In genomic region chr9:122084276-122084675, GRCh38 we compare ENCODE assay signal across 27 cellular contexts. TPM values are rescaled to one million over a fixed set of nuclear protein-coding genes. Genes with fewer than 3 reads are reported as not detected.
A peak's percentile ranks its signal among the peaks of the same experiment; 100 is the strongest.
DNase-seq lines count a peak whose midpoint lies in the region; ATAC-seq, FAIRE-seq and TF ChIP-seq lines count a peak whose summit lies in the region.
"Had no signal": no experiment of that assay in that cellular context is flagged by ENCODE, and none has a peak within 500 bp of the region (broad histone marks: within the 10 kb centered on the region; RNA-seq: fewer than 3 reads in every experiment).

No MANE protein-coding gene starts in this region.

- no TSS peak for BruUV-seq in HepG2 (replicated peaks; lab: Mats Ljungman, UMichigan)

- H3K27me3 Mint-ChIP-seq in activated CD8-positive, alpha-beta memory T cell treated with anti-CD3 and anti-CD28 coated beads, Interleukin-2, amount 10 ng/mL, durations not matched to agents 7 days and 5 days = no peaks in the 10 kb centered on the region
- no peaks in the 10 kb centered on the region for H3K27me3 Mint-ChIP-seq in stimulated activated naive B cell treated with anti-CD40 and anti-IgM and Interleukin-4, amounts not matched to agents 10 μg/mL and 1 μg/mL and 100 μg/mL, for 72 hours
- H3K27me3 Mint-ChIP-seq in activated CD8-positive, alpha-beta T cell treated with anti-CD3 and anti-CD28 coated beads, Interleukin-2, amount 10 ng/mL, durations not matched to agents 7 days and 5 days (ENCODE audit: low read depth) = no peaks in the 10 kb centered on the region
- H3K27me3 Mint-ChIP-seq: activated CD4-positive, alpha-beta T cell treated with anti-CD3 and anti-CD28 coated beads, Interleukin-2, amount 10 ng/mL, durations not matched to agents 24 days and 14 days; naive thymus-derived CD8-positive, alpha-beta T cell had no signal

- H3K4me3 ChIP-seq in gastrocnemius medialis (peak overlapping the region in 3 of 4 donors; percentile 18 to 27 (median 22)), HepG2 (replicated peaks in 1 of 3; ENCODE audit: insufficient read depth in 1 of 3, low read depth in 2 of 3, low read length in 3 of 3) (no peak overlapping the region)
- H3K4me3 ChIP-seq: A549; BLaER1 treated with 17β-estradiol and CSF1 and Interleukin-3, amounts not matched to agents 10 nM and 100 nM; Peyer's patch; SJCRH30; thyroid gland had no signal

- FAIRE-seq in HepG2 (lab: Jason Lieb, UNC) = no peak
- FAIRE-seq: A549 had no signal

- TF ChIP-seq RAD21 in HepG2 (CRISPR knock-in tag; IDR thresholded peaks at IDR 0.05) = no peak

- H3K36me3 ChIP-seq in gastrocnemius medialis (no peaks in the 10 kb centered on the region), HepG2 (replicated peaks in 1 of 2; ENCODE audit: control insufficient read depth in 1 of 2, insufficient read depth in 2 of 2, low read length in 2 of 2) (peaks cover 2 to 3% of the 10 kb centered on the region in 2 experiments; a peak in 1 of 5 replicates)
- H3K36me3 ChIP-seq: Peyer's patch, SJCRH30, thyroid gland had no signal

- CTCF ChIA-PET in activated CD8-positive, alpha-beta memory T cell treated with anti-CD3 and anti-CD28 coated beads, Interleukin-2, amount 10 ng/mL, durations not matched to agents 7 days and 5 days (lab: Charles Lee) = no interaction called here
- CTCF ChIA-PET in HepG2 (lab: Yijun Ruan, JAX; ENCODE audit: low intra/inter-chr PET ratio, low total read pairs) = no interaction called here
- CTCF ChIA-PET in activated CD8-positive, alpha-beta T cell treated with anti-CD3 and anti-CD28 coated beads, Interleukin-2, amount 10 ng/mL, durations not matched to agents 7 days and 5 days (lab: Charles Lee) = no interaction called here

- H3K9me3 Mint-ChIP-seq in activated CD8-positive, alpha-beta memory T cell treated with anti-CD3 and anti-CD28 coated beads, Interleukin-2, amount 10 ng/mL, durations not matched to agents 7 days and 5 days (ENCODE audit: low read depth) = no peaks in the 10 kb centered on the region
- no peaks in the 10 kb centered on the region for H3K9me3 Mint-ChIP-seq in stimulated activated naive B cell treated with anti-CD40 and anti-IgM and Interleukin-4, amounts not matched to agents 10 μg/mL and 1 μg/mL and 100 μg/mL, for 72 hours
- no peaks in the 10 kb centered on the region for H3K9me3 Mint-ChIP-seq in activated CD8-positive, alpha-beta T cell treated with anti-CD3 and anti-CD28 coated beads, Interleukin-2, amount 10 ng/mL, durations not matched to agents 7 days and 5 days (ENCODE audit: insufficient read depth)
- H3K9me3 Mint-ChIP-seq: activated CD4-positive, alpha-beta T cell treated with anti-CD3 and anti-CD28 coated beads, Interleukin-2, amount 10 ng/mL, durations not matched to agents 24 days and 14 days; activated naive CD4-positive, alpha-beta T cell treated with anti-CD3 and anti-CD28 coated beads, Interleukin-2, amount 50 U/mL, for 72 hours; naive thymus-derived CD8-positive, alpha-beta T cell; T-helper 1 cell treated with Interleukin-12 subunit alpha and Interleukin-12 subunit beta and Interleukin-4 antibody, amounts not matched to agents 30 μg/mL and 1 μg/mL, for 36 hours had no signal

- POLR2A ChIA-PET in HepG2 (lab: Yijun Ruan, JAX) = no interaction called here
- POLR2A ChIA-PET in activated CD8-positive, alpha-beta T cell treated with anti-CD3 and anti-CD28 coated beads, Interleukin-2, amount 10 ng/mL, durations not matched to agents 7 days and 5 days (lab: Charles Lee) = no interaction called here

- no peak overlapping the region for H3K4me2 ChIP-seq in HepG2 (ENCODE audit: low read depth, low read length)
- H3K4me2 ChIP-seq: A549; BLaER1 treated with 17β-estradiol and CSF1 and Interleukin-3, amounts not matched to agents 10 nM and 100 nM had no signal

- peak; percentile 5 for DNase-seq in activated CD8-positive, alpha-beta memory T cell treated with anti-CD3 and anti-CD28 coated beads for 24 hours
- no peak for DNase-seq in activated CD8-positive, alpha-beta memory T cell treated with anti-CD3 and anti-CD28 coated beads, Interleukin-2, amount 10 ng/mL, durations not matched to agents 7 days and 5 days
- DNase-seq in fibroblast of gingiva (ENCODE audit: low read depth) = peak; percentile 5
- DNase-seq in gastrocnemius medialis = no peak
- DNase-seq in HepG2 (ENCODE audit: low spot score) = no peak
- no peak for DNase-seq in stimulated activated naive B cell treated with anti-CD40 and anti-IgM and Interleukin-4, amounts not matched to agents 10 μg/mL and 1 μg/mL and 100 μg/mL, for 72 hours
- no peak for DNase-seq in activated CD8-positive, alpha-beta T cell treated with anti-CD3 and anti-CD28 coated beads, Interleukin-2, amount 10 ng/mL, durations not matched to agents 7 days and 5 days
- DNase-seq: activated CD4-positive, alpha-beta T cell treated with anti-CD3 and anti-CD28 coated beads, Interleukin-2, amount 10 ng/mL, durations not matched to agents 24 days and 14 days; cortex of kidney; EL; glutamatergic neuron; mesendoderm; naive thymus-derived CD8-positive, alpha-beta T cell; NCI-H1105 treated with DMSO at 0.1 percent for 48 hours; NCI-H2029 treated with DMSO at 0.1 percent for 48 hours; NCI-H510A treated with DMSO at 0.1 percent for 48 hours; Peyer's patch; SJCRH30; thyroid gland had no signal

- no peaks in the 10 kb centered on the region for H3K36me3 Mint-ChIP-seq in activated CD8-positive, alpha-beta memory T cell treated with anti-CD3 and anti-CD28 coated beads, Interleukin-2, amount 10 ng/mL, durations not matched to agents 7 days and 5 days
- peaks cover 3 to 9% of the 10 kb centered on the region in 2 donors for H3K36me3 Mint-ChIP-seq in stimulated activated naive B cell treated with anti-CD40 and anti-IgM and Interleukin-4, amounts not matched to agents 10 μg/mL and 1 μg/mL and 100 μg/mL, for 72 hours
- H3K36me3 Mint-ChIP-seq in activated CD8-positive, alpha-beta T cell treated with anti-CD3 and anti-CD28 coated beads, Interleukin-2, amount 10 ng/mL, durations not matched to agents 7 days and 5 days (ENCODE audit: low read depth) = no peaks in the 10 kb centered on the region
- H3K36me3 Mint-ChIP-seq: activated naive CD4-positive, alpha-beta T cell treated with anti-CD3 and anti-CD28 coated beads, Interleukin-2, amount 50 U/mL, for 72 hours had no signal

- H3K4me1 ChIP-seq in gastrocnemius medialis = peaks cover 59 to 61% of the 10 kb centered on the region in 2 donors
- H3K4me1 ChIP-seq in HepG2 (ENCODE audit: insufficient read depth, low read length) = peaks cover 18% of the 10 kb centered on the region
- H3K4me1 ChIP-seq: A549, parathyroid adenoma, Peyer's patch, SJCRH30, thyroid gland had no signal

- H3K27ac Mint-ChIP-seq in activated CD8-positive, alpha-beta memory T cell treated with anti-CD3 and anti-CD28 coated beads, Interleukin-2, amount 10 ng/mL, durations not matched to agents 7 days and 5 days = no peak overlapping the region
- no peak overlapping the region for H3K27ac Mint-ChIP-seq in stimulated activated naive B cell treated with anti-CD40 and anti-IgM and Interleukin-4, amounts not matched to agents 10 μg/mL and 1 μg/mL and 100 μg/mL, for 72 hours
- H3K27ac Mint-ChIP-seq in activated CD8-positive, alpha-beta T cell treated with anti-CD3 and anti-CD28 coated beads, Interleukin-2, amount 10 ng/mL, durations not matched to agents 7 days and 5 days = no peak overlapping the region
- H3K27ac Mint-ChIP-seq: activated CD4-positive, alpha-beta T cell treated with anti-CD3 and anti-CD28 coated beads, Interleukin-2, amount 10 ng/mL, durations not matched to agents 24 days and 14 days; activated naive CD4-positive, alpha-beta T cell treated with anti-CD3 and anti-CD28 coated beads, Interleukin-2, amount 50 U/mL, for 72 hours; T-helper 1 cell treated with Interleukin-12 subunit alpha and Interleukin-12 subunit beta and Interleukin-4 antibody, amounts not matched to agents 30 μg/mL and 1 μg/mL, for 36 hours had no signal

- TF ChIP-seq CTCF in gastrocnemius medialis (IDR thresholded peaks at IDR 0.05 in 4 of 5, conservative IDR thresholded peaks at IDR 0.05 in 1 of 5) (no peak), HepG2 (CRISPR knock-in tag; IDR thresholded peaks at IDR 0.05) (no peak)

- no peak for TF ChIP-seq EP300 in HepG2 (IDR thresholded peaks at IDR 0.05; ENCODE audit: low read depth in 2 of 2, low read length in 2 of 2)
- no peak for TF ChIP-seq EP300 in HepG2 (CRISPR knock-in tag; IDR thresholded peaks at IDR 0.05; ENCODE audit: borderline replicate concordance)

- peaks cover 1% of the 10 kb centered on the region for H3K79me2 ChIP-seq in HepG2 (ENCODE audit: insufficient read depth, low read length)
- H3K79me2 ChIP-seq: parathyroid adenoma had no signal

- H3K27ac ChIP-seq in gastrocnemius medialis = peak overlapping the region; percentile 70 to 84 (median 78)
- H3K27ac ChIP-seq in HepG2 (ENCODE audit: extremely low read length, insufficient read depth, low read length) = no peak overlapping the region
- H3K27ac ChIP-seq: A549; BLaER1 treated with 17β-estradiol and CSF1 and Interleukin-3, amounts not matched to agents 10 nM and 100 nM; parathyroid adenoma; Peyer's patch; SJCRH30; thyroid gland; VCaP had no signal

- no peak for ATAC-seq in activated CD8-positive, alpha-beta memory T cell treated with anti-CD3 and anti-CD28 coated beads, Interleukin-2, amount 10 ng/mL, durations not matched to agents 7 days and 5 days
- ATAC-seq in gastrocnemius medialis (peak; percentile 21 to 39), GM19463 (IDR thresholded peaks at IDR 0.05; ENCODE audit: unreplicated experiment) (no peak), HepG2 (no peak)
- ATAC-seq in stimulated activated naive B cell treated with anti-CD40 and anti-IgM and Interleukin-4, amounts not matched to agents 10 μg/mL and 1 μg/mL and 100 μg/mL, for 72 hours (replicated peaks) = no peak
- ATAC-seq in activated CD8-positive, alpha-beta T cell treated with anti-CD3 and anti-CD28 coated beads, Interleukin-2, amount 10 ng/mL, durations not matched to agents 7 days and 5 days = no peak
- ATAC-seq: A549; activated naive CD4-positive, alpha-beta T cell treated with anti-CD3 and anti-CD28 coated beads, Interleukin-2, amount 50 U/mL, for 72 hours; naive thymus-derived CD8-positive, alpha-beta T cell; sciatic nerve had no signal

- no peaks in the 10 kb centered on the region for H3K27me3 ChIP-seq in gastrocnemius medialis
- H3K27me3 ChIP-seq in HepG2 (ENCODE audit: control insufficient read depth in 1 of 2, insufficient read depth in 2 of 2, low read length in 2 of 2) = no peaks in the 10 kb centered on the region
- H3K27me3 ChIP-seq: BLaER1 treated with 17β-estradiol and CSF1 and Interleukin-3, amounts not matched to agents 10 nM and 100 nM; Peyer's patch; SJCRH30; thyroid gland had no signal

- no peaks in the 10 kb centered on the region for H3K4me1 Mint-ChIP-seq in activated CD8-positive, alpha-beta memory T cell treated with anti-CD3 and anti-CD28 coated beads, Interleukin-2, amount 10 ng/mL, durations not matched to agents 7 days and 5 days
- H3K4me1 Mint-ChIP-seq in stimulated activated naive B cell treated with anti-CD40 and anti-IgM and Interleukin-4, amounts not matched to agents 10 μg/mL and 1 μg/mL and 100 μg/mL, for 72 hours = peaks cover 8 to 15% of the 10 kb centered on the region in 2 donors
- H3K4me1 Mint-ChIP-seq in activated CD8-positive, alpha-beta T cell treated with anti-CD3 and anti-CD28 coated beads, Interleukin-2, amount 10 ng/mL, durations not matched to agents 7 days and 5 days (ENCODE audit: low read depth) = no peaks in the 10 kb centered on the region
- H3K4me1 Mint-ChIP-seq: activated CD4-positive, alpha-beta T cell treated with anti-CD3 and anti-CD28 coated beads, Interleukin-2, amount 10 ng/mL, durations not matched to agents 24 days and 14 days had no signal

- H4K20me1 ChIP-seq in HepG2 (ENCODE audit: insufficient read depth, low read length) = no peaks in the 10 kb centered on the region

- H2AFZ ChIP-seq in HepG2 (ENCODE audit: low read length) = no peak overlapping the region
- H2AFZ ChIP-seq: parathyroid adenoma had no signal

- no peak overlapping the region for H3K4me3 Mint-ChIP-seq in activated CD8-positive, alpha-beta memory T cell treated with anti-CD3 and anti-CD28 coated beads, Interleukin-2, amount 10 ng/mL, durations not matched to agents 7 days and 5 days
- H3K4me3 Mint-ChIP-seq in stimulated activated naive B cell treated with anti-CD40 and anti-IgM and Interleukin-4, amounts not matched to agents 10 μg/mL and 1 μg/mL and 100 μg/mL, for 72 hours = no peak overlapping the region
- no peak overlapping the region for H3K4me3 Mint-ChIP-seq in activated CD8-positive, alpha-beta T cell treated with anti-CD3 and anti-CD28 coated beads, Interleukin-2, amount 10 ng/mL, durations not matched to agents 7 days and 5 days
- H3K4me3 Mint-ChIP-seq: activated CD4-positive, alpha-beta T cell treated with anti-CD3 and anti-CD28 coated beads, Interleukin-2, amount 10 ng/mL, durations not matched to agents 24 days and 14 days; naive thymus-derived CD8-positive, alpha-beta T cell; T-helper 1 cell treated with Interleukin-12 subunit alpha and Interleukin-12 subunit beta and Interleukin-4 antibody, amounts not matched to agents 30 μg/mL and 1 μg/mL, for 36 hours had no signal

- intact Hi-C loops in gastrocnemius medialis (cut with DNase I; ENCODE audit: low total_unique reads) = no loop called here
- intact Hi-C loops in HepG2 (cut with micrococcal nuclease; ENCODE audit: unreplicated experiment) = no loop called here

- TF ChIP-seq POLR2A in gastrocnemius medialis (IDR thresholded peaks at IDR 0.05) (no peak), HepG2 (IDR thresholded peaks at IDR 0.05; ENCODE audit: insufficient read depth in 1 of 2, low read depth in 2 of 2, low read length in 2 of 2) (no peak)

- 92% methylated on average over 7 of the region's 7 CpGs for WGBS in HepG2 (ENCODE audit: low lambda C conversion rate)

- in situ Hi-C loops in gastrocnemius medialis (cut with MboI; ENCODE audit: low sequenced_read_pairs in 4 of 4) = no loop called here
- in situ Hi-C loops in HepG2 (cut with HindIII; ENCODE audit: extremely low pct_ligation_motif_present, low pct_unique_long_range_greater_than_20kb) = no loop called here

- H3K9me3 ChIP-seq in gastrocnemius medialis (no peaks in the 10 kb centered on the region), HepG2 (ENCODE audit: low read length) (no peaks in the 10 kb centered on the region)
- H3K9me3 ChIP-seq: A549; BLaER1 treated with 17β-estradiol and CSF1 and Interleukin-3, amounts not matched to agents 10 nM and 100 nM; Peyer's patch; SJCRH30; thyroid gland had no signal

- no peak overlapping the region for H3K9ac ChIP-seq in HepG2 (ENCODE audit: insufficient read depth, low read depth, low read length)
- H3K9ac ChIP-seq: BLaER1 treated with 17β-estradiol and CSF1 and Interleukin-3, amounts not matched to agents 10 nM and 100 nM; parathyroid adenoma had no signal

RNA-seq across cellular contexts. Expression of gene TTLL11, which starts 8.8 kb away (rescaled TPM):
- total RNA-seq in activated CD8-positive, alpha-beta memory T cell treated with anti-CD3 and anti-CD28 coated beads, Interleukin-2, amount 10 ng/mL, durations not matched to agents 7 days and 5 days = 1 to 10 TPM; 2.2 to 2.5 TPM
- total RNA-seq in gastrocnemius medialis (10 to 100 TPM; 12.3 to 20.5 (median 15.3) TPM), HepG2 (2016; rRNA removed; fragmentation: Illumina TruSeq; extraction: Trizol) (3.1 and 4.5 TPM in 2 replicates)
- total RNA-seq in HepG2 (2016; cell fraction: cytosol; rRNA removed; fragmentation: Illumina TruSeq; extraction: Trizol; ENCODE audit: low read depth) = 4.2 and 4.4 TPM in 2 replicates
- 3.2 and 4.0 TPM in 2 replicates for total RNA-seq in HepG2 (2016; cell fraction: insoluble cytoplasmic fraction; rRNA removed; fragmentation: Illumina TruSeq; extraction: Trizol)
- total RNA-seq in HepG2 (2016; cell fraction: membrane; rRNA removed; fragmentation: Illumina TruSeq; extraction: Trizol) = 8.0 and 8.2 TPM in 2 replicates
- total RNA-seq in HepG2 (2016; cell fraction: nucleus; rRNA removed; fragmentation: Illumina TruSeq; extraction: Trizol) = 3.4 and 4.1 TPM in 2 replicates
- 5.2 and 6.4 TPM in 2 replicates for polyA plus RNA-seq in HepG2 (2011; rRNA removed)
- polyA plus RNA-seq in HepG2 (2011; cell fraction: cytosol; rRNA removed) = 4.2 and 5.3 TPM in 2 replicates
- 2.5 and 3.8 TPM in 2 replicates for polyA plus RNA-seq in HepG2 (2011; cell fraction: nucleus; rRNA removed)
- polyA plus RNA-seq in HepG2 (2012) = 3.5 and 4.2 TPM in 2 replicates
- polyA plus RNA-seq in HepG2 (2016; cell fraction: cytosol; fragmentation: Illumina TruSeq; extraction: Trizol; ENCODE audit: low read depth) = 4.5 and 4.7 TPM in 2 replicates
- 4.7 and 6.7 TPM in 2 replicates for polyA plus RNA-seq in HepG2 (2016; cell fraction: insoluble cytoplasmic fraction; fragmentation: Illumina TruSeq; extraction: Trizol; ENCODE audit: low read depth)
- 6.6 and 8.0 TPM in 2 replicates for polyA plus RNA-seq in HepG2 (2016; cell fraction: membrane; fragmentation: Illumina TruSeq; extraction: Trizol; ENCODE audit: low read depth)
- 4.7 and 5.7 TPM in 2 replicates for polyA plus RNA-seq in HepG2 (2016; cell fraction: nucleus; fragmentation: Illumina TruSeq; extraction: Trizol; ENCODE audit: insufficient read depth, low read depth)
- polyA minus RNA-seq in HepG2 (2011; rRNA and poly(A)+ RNA removed; ENCODE audit: low replicate concordance) = 3.5 and 6.7 TPM in 2 replicates
- 2.0 and 2.5 TPM in 2 replicates for polyA minus RNA-seq in HepG2 (2011; cell fraction: cytosol; rRNA and poly(A)+ RNA removed)
- polyA minus RNA-seq in HepG2 (2011; cell fraction: nucleus; rRNA and poly(A)+ RNA removed) = 3.3 and 5.3 TPM in 2 replicates
- 1 to 10 TPM; 2.6 to 3.3 TPM for total RNA-seq in activated CD8-positive, alpha-beta T cell treated with anti-CD3 and anti-CD28 coated beads, Interleukin-2, amount 10 ng/mL, durations not matched to agents 7 days and 5 days

Comparison
In these comparisons a context has a peak if more than half of its experiments do, and no peak if none do; other contexts are left out.
1. DNase-seq: peak in activated CD8-positive, alpha-beta memory T cell treated with anti-CD3 and anti-CD28 coated beads for 24 hours (single experiment) and fibroblast of gingiva (single experiment); none in activated CD8-positive, alpha-beta memory T cell treated with anti-CD3 and anti-CD28 coated beads, Interleukin-2, amount 10 ng/mL, durations not matched to agents 7 days and 5 days (single experiment), gastrocnemius medialis (0 of 2), HepG2 (single experiment), stimulated activated naive B cell treated with anti-CD40 and anti-IgM and Interleukin-4, amounts not matched to agents 10 μg/mL and 1 μg/mL and 100 μg/mL, for 72 hours (single experiment) and activated CD8-positive, alpha-beta T cell treated with anti-CD3 and anti-CD28 coated beads, Interleukin-2, amount 10 ng/mL, durations not matched to agents 7 days and 5 days (single experiment).
2. ATAC-seq: peak in gastrocnemius medialis (2 of 2); none in activated CD8-positive, alpha-beta memory T cell treated with anti-CD3 and anti-CD28 coated beads, Interleukin-2, amount 10 ng/mL, durations not matched to agents 7 days and 5 days (single experiment), GM19463 (single experiment), HepG2 (single experiment), stimulated activated naive B cell treated with anti-CD40 and anti-IgM and Interleukin-4, amounts not matched to agents 10 μg/mL and 1 μg/mL and 100 μg/mL, for 72 hours (0 of 2) and activated CD8-positive, alpha-beta T cell treated with anti-CD3 and anti-CD28 coated beads, Interleukin-2, amount 10 ng/mL, durations not matched to agents 7 days and 5 days (single experiment).
3. H3K4me3 ChIP-seq: peak in gastrocnemius medialis (3 of 4); none in HepG2 (0 of 3).